ENCODE assay signal across 2 cellular contexts in the genomic region with DNA sequence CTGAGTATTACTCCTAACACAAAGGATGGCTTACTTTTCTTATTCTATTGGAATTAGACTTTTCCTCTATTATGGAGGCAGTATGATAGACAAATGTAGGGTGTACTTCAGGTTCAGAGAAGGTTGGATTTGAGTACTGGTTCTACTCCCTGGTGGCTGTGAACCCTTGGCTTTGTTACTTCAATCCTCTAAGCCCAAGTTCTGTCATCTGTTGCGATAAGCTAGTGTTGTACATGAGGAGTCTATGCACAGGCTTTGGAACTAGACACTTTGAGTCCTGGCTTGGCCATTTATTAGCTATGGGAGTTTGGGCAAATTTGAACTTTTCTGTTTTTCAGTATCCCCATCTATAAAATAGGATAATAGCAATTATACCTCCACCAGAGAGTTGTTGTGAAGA. TPM values are rescaled to one million over a fixed set of nuclear protein-coding genes. Genes with fewer than 3 reads are reported as not detected.
"Had no signal": no experiment of that assay in that cellular context is flagged by ENCODE, and none has a peak within 500 bp of the region (broad histone marks: within the 10 kb centered on the region; RNA-seq: fewer than 3 reads in every experiment).

No MANE protein-coding gene starts in this region.

RNA-seq across cellular contexts. Expression of a gene that starts 39.7 kb away (rescaled TPM):
- total RNA-seq: G401 had no signal

RNA-seq across cellular contexts. Expression of a gene that starts 54.3 kb away (rescaled TPM):
- total RNA-seq: G401, GM12878 had no signal
- polyA plus RNA-seq: GM12878 had no signal
